1 cellular context compared by ENCODE assay signal in the genomic region with DNA sequence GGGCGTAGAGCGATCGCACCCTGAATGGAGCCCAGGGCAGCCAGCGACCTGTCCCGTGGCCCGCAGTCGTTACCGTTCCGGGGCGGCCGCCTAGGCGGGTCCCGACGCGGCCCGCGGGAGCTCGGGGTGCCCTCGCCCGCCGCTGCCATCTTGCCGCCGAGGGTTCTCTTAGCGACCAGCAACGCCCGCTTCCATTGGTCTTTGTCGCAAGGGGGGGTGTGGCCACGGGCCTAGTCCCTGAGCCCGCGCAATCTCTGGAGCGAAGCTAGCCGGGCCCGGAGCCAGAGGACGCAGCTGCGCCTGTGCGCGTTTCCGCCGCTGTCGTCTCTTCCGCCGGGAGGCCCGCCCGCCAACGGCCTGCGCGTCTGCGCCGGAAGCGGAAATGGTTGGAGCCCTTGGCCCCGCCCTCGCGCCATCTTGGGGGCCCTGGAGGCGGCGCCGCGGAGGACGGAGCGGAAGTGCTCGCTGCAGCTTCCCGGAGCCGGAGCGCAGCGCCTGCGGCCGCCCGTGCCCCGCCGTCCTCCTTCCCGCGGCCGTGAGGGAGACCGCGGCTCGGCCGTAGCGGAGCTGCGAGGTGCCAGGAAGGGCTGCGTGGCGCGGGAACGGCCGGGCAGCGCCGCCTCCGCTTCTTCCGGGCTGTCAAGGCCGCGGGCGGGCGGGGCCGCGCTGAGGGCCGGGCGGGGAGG.
A peak's percentile ranks its signal among the peaks of the same experiment; 100 is the strongest.
TF ChIP-seq lines count a peak whose summit lies in the region.

A gene (minus strand): TSS at position 170 of the 686 bp plus-strand sequence. CDS start 21 bp downstream, at position 149.
A gene with protein sequence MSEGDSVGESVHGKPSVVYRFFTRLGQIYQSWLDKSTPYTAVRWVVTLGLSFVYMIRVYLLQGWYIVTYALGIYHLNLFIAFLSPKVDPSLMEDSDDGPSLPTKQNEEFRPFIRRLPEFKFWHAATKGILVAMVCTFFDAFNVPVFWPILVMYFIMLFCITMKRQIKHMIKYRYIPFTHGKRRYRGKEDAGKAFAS (plus strand): TSS at position 457 of the 686 bp plus-strand sequence. CDS start 3,950 bp downstream, outside the sequence.

TF ChIP-seq in HepG2, 621 proteins besides CTCF, POLR2A, EP300 and RAD21 (continued from another document and continues in another):
- TF ChIP-seq, protein P1, sequence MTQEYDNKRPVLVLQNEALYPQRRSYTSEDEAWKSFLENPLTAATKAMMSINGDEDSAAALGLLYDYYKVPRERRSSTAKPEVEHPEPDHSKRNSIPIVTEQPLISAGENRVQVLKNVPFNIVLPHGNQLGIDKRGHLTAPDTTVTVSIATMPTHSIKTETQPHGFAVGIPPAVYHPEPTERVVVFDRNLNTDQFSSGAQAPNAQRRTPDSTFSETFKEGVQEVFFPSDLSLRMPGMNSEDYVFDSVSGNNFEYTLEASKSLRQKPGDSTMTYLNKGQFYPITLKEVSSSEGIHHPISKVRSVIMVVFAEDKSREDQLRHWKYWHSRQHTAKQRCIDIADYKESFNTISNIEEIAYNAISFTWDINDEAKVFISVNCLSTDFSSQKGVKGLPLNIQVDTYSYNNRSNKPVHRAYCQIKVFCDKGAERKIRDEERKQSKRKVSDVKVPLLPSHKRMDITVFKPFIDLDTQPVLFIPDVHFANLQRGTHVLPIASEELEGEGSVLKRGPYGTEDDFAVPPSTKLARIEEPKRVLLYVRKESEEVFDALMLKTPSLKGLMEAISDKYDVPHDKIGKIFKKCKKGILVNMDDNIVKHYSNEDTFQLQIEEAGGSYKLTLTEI (CRISPR knock-in tag; conservative IDR thresholded peaks at IDR 0.05): no peak
- TF ChIP-seq, protein P2, sequence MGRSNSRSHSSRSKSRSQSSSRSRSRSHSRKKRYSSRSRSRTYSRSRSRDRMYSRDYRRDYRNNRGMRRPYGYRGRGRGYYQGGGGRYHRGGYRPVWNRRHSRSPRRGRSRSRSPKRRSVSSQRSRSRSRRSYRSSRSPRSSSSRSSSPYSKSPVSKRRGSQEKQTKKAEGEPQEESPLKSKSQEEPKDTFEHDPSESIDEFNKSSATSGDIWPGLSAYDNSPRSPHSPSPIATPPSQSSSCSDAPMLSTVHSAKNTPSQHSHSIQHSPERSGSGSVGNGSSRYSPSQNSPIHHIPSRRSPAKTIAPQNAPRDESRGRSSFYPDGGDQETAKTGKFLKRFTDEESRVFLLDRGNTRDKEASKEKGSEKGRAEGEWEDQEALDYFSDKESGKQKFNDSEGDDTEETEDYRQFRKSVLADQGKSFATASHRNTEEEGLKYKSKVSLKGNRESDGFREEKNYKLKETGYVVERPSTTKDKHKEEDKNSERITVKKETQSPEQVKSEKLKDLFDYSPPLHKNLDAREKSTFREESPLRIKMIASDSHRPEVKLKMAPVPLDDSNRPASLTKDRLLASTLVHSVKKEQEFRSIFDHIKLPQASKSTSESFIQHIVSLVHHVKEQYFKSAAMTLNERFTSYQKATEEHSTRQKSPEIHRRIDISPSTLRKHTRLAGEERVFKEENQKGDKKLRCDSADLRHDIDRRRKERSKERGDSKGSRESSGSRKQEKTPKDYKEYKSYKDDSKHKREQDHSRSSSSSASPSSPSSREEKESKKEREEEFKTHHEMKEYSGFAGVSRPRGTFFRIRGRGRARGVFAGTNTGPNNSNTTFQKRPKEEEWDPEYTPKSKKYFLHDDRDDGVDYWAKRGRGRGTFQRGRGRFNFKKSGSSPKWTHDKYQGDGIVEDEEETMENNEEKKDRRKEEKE (IDR thresholded peaks at IDR 0.05): no peak
- TF ChIP-seq, protein P3, sequence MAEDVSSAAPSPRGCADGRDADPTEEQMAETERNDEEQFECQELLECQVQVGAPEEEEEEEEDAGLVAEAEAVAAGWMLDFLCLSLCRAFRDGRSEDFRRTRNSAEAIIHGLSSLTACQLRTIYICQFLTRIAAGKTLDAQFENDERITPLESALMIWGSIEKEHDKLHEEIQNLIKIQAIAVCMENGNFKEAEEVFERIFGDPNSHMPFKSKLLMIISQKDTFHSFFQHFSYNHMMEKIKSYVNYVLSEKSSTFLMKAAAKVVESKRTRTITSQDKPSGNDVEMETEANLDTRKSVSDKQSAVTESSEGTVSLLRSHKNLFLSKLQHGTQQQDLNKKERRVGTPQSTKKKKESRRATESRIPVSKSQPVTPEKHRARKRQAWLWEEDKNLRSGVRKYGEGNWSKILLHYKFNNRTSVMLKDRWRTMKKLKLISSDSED (CRISPR knock-in tag; IDR thresholded peaks at IDR 0.05): no peak
- TF ChIP-seq TBX3 (IDR thresholded peaks at IDR 0.05; ENCODE audit: borderline replicate concordance): no peak
- TF ChIP-seq NFYC (CRISPR knock-in tag; IDR thresholded peaks at IDR 0.05): peak; percentile 88
- no peak for TF ChIP-seq PAF1 (CRISPR knock-in tag; IDR thresholded peaks at IDR 0.05)
- no peak for TF ChIP-seq RFXANK (CRISPR knock-in tag; IDR thresholded peaks at IDR 0.05)
- TF ChIP-seq, protein P4, sequence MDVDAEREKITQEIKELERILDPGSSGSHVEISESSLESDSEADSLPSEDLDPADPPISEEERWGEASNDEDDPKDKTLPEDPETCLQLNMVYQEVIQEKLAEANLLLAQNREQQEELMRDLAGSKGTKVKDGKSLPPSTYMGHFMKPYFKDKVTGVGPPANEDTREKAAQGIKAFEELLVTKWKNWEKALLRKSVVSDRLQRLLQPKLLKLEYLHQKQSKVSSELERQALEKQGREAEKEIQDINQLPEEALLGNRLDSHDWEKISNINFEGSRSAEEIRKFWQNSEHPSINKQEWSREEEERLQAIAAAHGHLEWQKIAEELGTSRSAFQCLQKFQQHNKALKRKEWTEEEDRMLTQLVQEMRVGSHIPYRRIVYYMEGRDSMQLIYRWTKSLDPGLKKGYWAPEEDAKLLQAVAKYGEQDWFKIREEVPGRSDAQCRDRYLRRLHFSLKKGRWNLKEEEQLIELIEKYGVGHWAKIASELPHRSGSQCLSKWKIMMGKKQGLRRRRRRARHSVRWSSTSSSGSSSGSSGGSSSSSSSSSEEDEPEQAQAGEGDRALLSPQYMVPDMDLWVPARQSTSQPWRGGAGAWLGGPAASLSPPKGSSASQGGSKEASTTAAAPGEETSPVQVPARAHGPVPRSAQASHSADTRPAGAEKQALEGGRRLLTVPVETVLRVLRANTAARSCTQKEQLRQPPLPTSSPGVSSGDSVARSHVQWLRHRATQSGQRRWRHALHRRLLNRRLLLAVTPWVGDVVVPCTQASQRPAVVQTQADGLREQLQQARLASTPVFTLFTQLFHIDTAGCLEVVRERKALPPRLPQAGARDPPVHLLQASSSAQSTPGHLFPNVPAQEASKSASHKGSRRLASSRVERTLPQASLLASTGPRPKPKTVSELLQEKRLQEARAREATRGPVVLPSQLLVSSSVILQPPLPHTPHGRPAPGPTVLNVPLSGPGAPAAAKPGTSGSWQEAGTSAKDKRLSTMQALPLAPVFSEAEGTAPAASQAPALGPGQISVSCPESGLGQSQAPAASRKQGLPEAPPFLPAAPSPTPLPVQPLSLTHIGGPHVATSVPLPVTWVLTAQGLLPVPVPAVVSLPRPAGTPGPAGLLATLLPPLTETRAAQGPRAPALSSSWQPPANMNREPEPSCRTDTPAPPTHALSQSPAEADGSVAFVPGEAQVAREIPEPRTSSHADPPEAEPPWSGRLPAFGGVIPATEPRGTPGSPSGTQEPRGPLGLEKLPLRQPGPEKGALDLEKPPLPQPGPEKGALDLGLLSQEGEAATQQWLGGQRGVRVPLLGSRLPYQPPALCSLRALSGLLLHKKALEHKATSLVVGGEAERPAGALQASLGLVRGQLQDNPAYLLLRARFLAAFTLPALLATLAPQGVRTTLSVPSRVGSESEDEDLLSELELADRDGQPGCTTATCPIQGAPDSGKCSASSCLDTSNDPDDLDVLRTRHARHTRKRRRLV (CRISPR knock-in tag; IDR thresholded peaks at IDR 0.05): no peak
- TF ChIP-seq, protein P5, sequence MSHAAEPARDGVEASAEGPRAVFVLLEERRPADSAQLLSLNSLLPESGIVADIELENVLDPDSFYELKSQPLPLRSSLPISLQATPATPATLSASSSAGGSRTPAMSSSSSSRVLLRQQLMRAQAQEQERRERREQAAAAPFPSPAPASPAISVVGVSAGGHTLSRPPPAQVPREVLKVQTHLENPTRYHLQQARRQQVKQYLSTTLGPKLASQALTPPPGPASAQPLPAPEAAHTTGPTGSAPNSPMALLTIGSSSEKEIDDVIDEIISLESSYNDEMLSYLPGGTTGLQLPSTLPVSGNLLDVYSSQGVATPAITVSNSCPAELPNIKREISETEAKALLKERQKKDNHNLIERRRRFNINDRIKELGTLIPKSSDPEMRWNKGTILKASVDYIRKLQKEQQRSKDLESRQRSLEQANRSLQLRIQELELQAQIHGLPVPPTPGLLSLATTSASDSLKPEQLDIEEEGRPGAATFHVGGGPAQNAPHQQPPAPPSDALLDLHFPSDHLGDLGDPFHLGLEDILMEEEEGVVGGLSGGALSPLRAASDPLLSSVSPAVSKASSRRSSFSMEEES (CRISPR knock-in tag; IDR thresholded peaks at IDR 0.05): no peak
- TF ChIP-seq HOXA5 (CRISPR knock-in tag; IDR thresholded peaks at IDR 0.05): 0 out of 2 replicates have a peak, but pooled peaks have one; percentile 33
- TF ChIP-seq HDAC1 (CRISPR knock-in tag; IDR thresholded peaks at IDR 0.05): peak; percentile 93
- TF ChIP-seq ZFAT (CRISPR knock-in tag; conservative IDR thresholded peaks at IDR 0.05): 0 out of 2 replicates have a peak, but pooled peaks have one; percentile 15
- TF ChIP-seq, protein P6, sequence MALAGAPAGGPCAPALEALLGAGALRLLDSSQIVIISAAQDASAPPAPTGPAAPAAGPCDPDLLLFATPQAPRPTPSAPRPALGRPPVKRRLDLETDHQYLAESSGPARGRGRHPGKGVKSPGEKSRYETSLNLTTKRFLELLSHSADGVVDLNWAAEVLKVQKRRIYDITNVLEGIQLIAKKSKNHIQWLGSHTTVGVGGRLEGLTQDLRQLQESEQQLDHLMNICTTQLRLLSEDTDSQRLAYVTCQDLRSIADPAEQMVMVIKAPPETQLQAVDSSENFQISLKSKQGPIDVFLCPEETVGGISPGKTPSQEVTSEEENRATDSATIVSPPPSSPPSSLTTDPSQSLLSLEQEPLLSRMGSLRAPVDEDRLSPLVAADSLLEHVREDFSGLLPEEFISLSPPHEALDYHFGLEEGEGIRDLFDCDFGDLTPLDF (CRISPR knock-in tag; IDR thresholded peaks at IDR 0.05): peak; percentile 95
- TF ChIP-seq ZNF124 (CRISPR knock-in tag; IDR thresholded peaks at IDR 0.05): peak; percentile 50; the same call in 1 of the 2 replicates
- TF ChIP-seq ZNF781 (CRISPR knock-in tag; IDR thresholded peaks at IDR 0.05; ENCODE audit: borderline replicate concordance, not compliant biosample characterization): no peak
- TF ChIP-seq ZNF235 (CRISPR knock-in tag; IDR thresholded peaks at IDR 0.05; ENCODE audit: borderline replicate concordance): peak; percentile 66; the same call in 1 of the 2 replicates
- TF ChIP-seq ZNF317 (CRISPR knock-in tag; IDR thresholded peaks at IDR 0.05): no peak
- TF ChIP-seq, protein P7, sequence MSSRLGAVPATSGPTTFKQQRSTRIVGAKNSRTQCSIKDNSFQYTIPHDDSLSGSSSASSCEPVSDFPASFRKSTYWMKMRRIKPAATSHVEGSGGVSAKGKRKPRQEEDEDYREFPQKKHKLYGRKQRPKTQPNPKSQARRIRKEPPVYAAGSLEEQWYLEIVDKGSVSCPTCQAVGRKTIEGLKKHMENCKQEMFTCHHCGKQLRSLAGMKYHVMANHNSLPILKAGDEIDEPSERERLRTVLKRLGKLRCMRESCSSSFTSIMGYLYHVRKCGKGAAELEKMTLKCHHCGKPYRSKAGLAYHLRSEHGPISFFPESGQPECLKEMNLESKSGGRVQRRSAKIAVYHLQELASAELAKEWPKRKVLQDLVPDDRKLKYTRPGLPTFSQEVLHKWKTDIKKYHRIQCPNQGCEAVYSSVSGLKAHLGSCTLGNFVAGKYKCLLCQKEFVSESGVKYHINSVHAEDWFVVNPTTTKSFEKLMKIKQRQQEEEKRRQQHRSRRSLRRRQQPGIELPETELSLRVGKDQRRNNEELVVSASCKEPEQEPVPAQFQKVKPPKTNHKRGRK (CRISPR knock-in tag; IDR thresholded peaks at IDR 0.05): no peak
- TF ChIP-seq MBNL3 (CRISPR knock-in tag; conservative IDR thresholded peaks at IDR 0.05): no peak
- TF ChIP-seq STAG1 (CRISPR knock-in tag; IDR thresholded peaks at IDR 0.05): no peak
- TF ChIP-seq, protein P8, sequence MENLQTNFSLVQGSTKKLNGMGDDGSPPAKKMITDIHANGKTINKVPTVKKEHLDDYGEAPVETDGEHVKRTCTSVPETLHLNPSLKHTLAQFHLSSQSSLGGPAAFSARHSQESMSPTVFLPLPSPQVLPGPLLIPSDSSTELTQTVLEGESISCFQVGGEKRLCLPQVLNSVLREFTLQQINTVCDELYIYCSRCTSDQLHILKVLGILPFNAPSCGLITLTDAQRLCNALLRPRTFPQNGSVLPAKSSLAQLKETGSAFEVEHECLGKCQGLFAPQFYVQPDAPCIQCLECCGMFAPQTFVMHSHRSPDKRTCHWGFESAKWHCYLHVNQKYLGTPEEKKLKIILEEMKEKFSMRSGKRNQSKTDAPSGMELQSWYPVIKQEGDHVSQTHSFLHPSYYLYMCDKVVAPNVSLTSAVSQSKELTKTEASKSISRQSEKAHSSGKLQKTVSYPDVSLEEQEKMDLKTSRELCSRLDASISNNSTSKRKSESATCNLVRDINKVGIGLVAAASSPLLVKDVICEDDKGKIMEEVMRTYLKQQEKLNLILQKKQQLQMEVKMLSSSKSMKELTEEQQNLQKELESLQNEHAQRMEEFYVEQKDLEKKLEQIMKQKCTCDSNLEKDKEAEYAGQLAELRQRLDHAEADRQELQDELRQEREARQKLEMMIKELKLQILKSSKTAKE (CRISPR knock-in tag; IDR thresholded peaks at IDR 0.05; ENCODE audit: borderline replicate concordance): no peak
- TF ChIP-seq, protein P9, sequence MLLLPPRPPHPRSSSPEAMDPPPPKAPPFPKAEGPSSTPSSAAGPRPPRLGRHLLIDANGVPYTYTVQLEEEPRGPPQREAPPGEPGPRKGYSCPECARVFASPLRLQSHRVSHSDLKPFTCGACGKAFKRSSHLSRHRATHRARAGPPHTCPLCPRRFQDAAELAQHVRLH (CRISPR knock-in tag; IDR thresholded peaks at IDR 0.05; ENCODE audit: borderline replicate concordance, low read depth): peak; percentile 66; the same call in 1 of the 2 replicates
- TF ChIP-seq, protein P10, sequence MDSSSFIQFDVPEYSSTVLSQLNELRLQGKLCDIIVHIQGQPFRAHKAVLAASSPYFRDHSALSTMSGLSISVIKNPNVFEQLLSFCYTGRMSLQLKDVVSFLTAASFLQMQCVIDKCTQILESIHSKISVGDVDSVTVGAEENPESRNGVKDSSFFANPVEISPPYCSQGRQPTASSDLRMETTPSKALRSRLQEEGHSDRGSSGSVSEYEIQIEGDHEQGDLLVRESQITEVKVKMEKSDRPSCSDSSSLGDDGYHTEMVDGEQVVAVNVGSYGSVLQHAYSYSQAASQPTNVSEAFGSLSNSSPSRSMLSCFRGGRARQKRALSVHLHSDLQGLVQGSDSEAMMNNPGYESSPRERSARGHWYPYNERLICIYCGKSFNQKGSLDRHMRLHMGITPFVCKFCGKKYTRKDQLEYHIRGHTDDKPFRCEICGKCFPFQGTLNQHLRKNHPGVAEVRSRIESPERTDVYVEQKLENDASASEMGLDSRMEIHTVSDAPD (CRISPR knock-in tag; IDR thresholded peaks at IDR 0.05): peak; percentile 19; the same call in 1 of the 2 replicates
- TF ChIP-seq NFKB2 (CRISPR knock-in tag; IDR thresholded peaks at IDR 0.05; ENCODE audit: borderline replicate concordance): no peak
- TF ChIP-seq ZNF660 (CRISPR knock-in tag; IDR thresholded peaks at IDR 0.05; ENCODE audit: borderline replicate concordance, low read depth): no peak
- peak; percentile 71; the same call in 1 of the 2 replicates for TF ChIP-seq CCDC6 (CRISPR knock-in tag; IDR thresholded peaks at IDR 0.05)
- no peak for TF ChIP-seq SOX6 (IDR thresholded peaks at IDR 0.05)
- no peak; the same call in 1 of the 2 replicates for TF ChIP-seq SOX6 (CRISPR knock-in tag; IDR thresholded peaks at IDR 0.05)
- TF ChIP-seq ZNF564 (CRISPR knock-in tag; IDR thresholded peaks at IDR 0.05): no peak
- no peak for TF ChIP-seq GTF3A (CRISPR knock-in tag; conservative IDR thresholded peaks at IDR 0.05)
- TF ChIP-seq ZNF607 (CRISPR knock-in tag; IDR thresholded peaks at IDR 0.05; ENCODE audit: borderline replicate concordance): 0 out of 2 replicates have a peak, but pooled peaks have one; percentile 46
- peak; percentile 31; the same call in 1 of the 2 replicates for TF ChIP-seq FOXA3 (CRISPR knock-in tag; IDR thresholded peaks at IDR 0.05)
- no peak for TF ChIP-seq PHB2 (IDR thresholded peaks at IDR 0.05; ENCODE audit: partially characterized antibody)
- TF ChIP-seq RARG (CRISPR knock-in tag; IDR thresholded peaks at IDR 0.05; ENCODE audit: low read depth): no peak
